8 cellular contexts compared by ENCODE assay signal in genomic region chr4:24770111-24770584, GRCh38. TPM values are rescaled to one million over a fixed set of nuclear protein-coding genes. Genes with fewer than 3 reads are reported as not detected.
DNase-seq lines count a peak whose midpoint lies in the region; ATAC-seq and TF ChIP-seq lines count a peak whose summit lies in the region.

No MANE protein-coding gene starts in this region.

- peak; percentile 59 for ATAC-seq in GM18867 (IDR thresholded peaks at IDR 0.05; ENCODE audit: unreplicated experiment)
- ATAC-seq in HG02610 (IDR thresholded peaks at IDR 0.05; ENCODE audit: unreplicated experiment) = peak; percentile 74
- ATAC-seq in naive thymus-derived CD4-positive, alpha-beta T cell = no peak

- peaks cover 6% of the 10 kb centered on the region for H3K9me3 Mint-ChIP-seq in Caco-2 (ENCODE audit: unreplicated experiment)
- peaks cover 0 to 11% (median 0%) of the 10 kb centered on the region in 11 donors for H3K9me3 Mint-ChIP-seq in naive thymus-derived CD4-positive, alpha-beta T cell

- POLR2A ChIA-PET in Caco-2 (lab: Charles Lee) = no interaction called here
- POLR2A ChIA-PET in naive thymus-derived CD4-positive, alpha-beta T cell (lab: Charles Lee) = no interaction called here

- TF ChIP-seq CTCF in Caco-2 (IDR thresholded peaks at IDR 0.05; ENCODE audit: insufficient read depth in 1 of 2, low read depth in 1 of 2, low read length in 1 of 2, severe bottlenecking in 1 of 2, unreplicated experiment in 1 of 2) = no peak

- H3K27ac ChIP-seq in naive thymus-derived CD4-positive, alpha-beta T cell (ENCODE audit: low read depth, low read length) = no peak overlapping the region

- no peaks in the 10 kb centered on the region for H3K36me3 ChIP-seq in Caco-2 (ENCODE audit: control insufficient read depth, insufficient read depth, low read length)
- H3K36me3 ChIP-seq in naive thymus-derived CD4-positive, alpha-beta T cell (ENCODE audit: control insufficient read depth in 2 of 3, insufficient read depth in 3 of 3, low read length in 3 of 3) = no peaks in the 10 kb centered on the region

- H3K4me1 ChIP-seq in Caco-2 = no peaks in the 10 kb centered on the region
- H3K4me1 ChIP-seq in naive thymus-derived CD4-positive, alpha-beta T cell (ENCODE audit: control insufficient read depth in 2 of 2, insufficient read depth in 2 of 2, low read length in 2 of 2) = no peaks in the 10 kb centered on the region

- H3K27me3 Mint-ChIP-seq in Caco-2 (ENCODE audit: insufficient read depth, unreplicated experiment) = no peaks in the 10 kb centered on the region
- H3K27me3 Mint-ChIP-seq in naive thymus-derived CD4-positive, alpha-beta T cell = peaks cover 0 to 11% (median 4%) of the 10 kb centered on the region in 5 donors

- no peak overlapping the region for H3K4me3 Mint-ChIP-seq in Caco-2 (ENCODE audit: unreplicated experiment)
- no peak overlapping the region for H3K4me3 Mint-ChIP-seq in naive thymus-derived CD4-positive, alpha-beta T cell

- DNase-seq in NCI-H226 (peak; percentile 33), foreskin melanocyte (peak; percentile 62), SKM-1 (lab: John Stamatoyannopoulos, UW; ENCODE audit: unreplicated experiment) (no peak), Caco-2 (no peak)
- DNase-seq in activated CD4-positive, CD25-positive, alpha-beta regulatory T cell (lab: John Stamatoyannopoulos, UW) = no peak
- no peak for DNase-seq in naive thymus-derived CD4-positive, alpha-beta T cell

- H3K36me3 Mint-ChIP-seq in Caco-2 (ENCODE audit: insufficient read depth, unreplicated experiment) = no peaks in the 10 kb centered on the region
- H3K36me3 Mint-ChIP-seq in naive thymus-derived CD4-positive, alpha-beta T cell = no peaks in the 10 kb centered on the region

- CTCF ChIA-PET in Caco-2 (lab: Charles Lee) = no interaction called here
- CTCF ChIA-PET in naive thymus-derived CD4-positive, alpha-beta T cell (lab: Charles Lee) = no interaction called here

- BruUV-seq in Caco-2 (replicated peaks; lab: Mats Ljungman, UMichigan) = no TSS peak

- no peaks in the 10 kb centered on the region for H3K9me3 ChIP-seq in Caco-2
- H3K9me3 ChIP-seq in naive thymus-derived CD4-positive, alpha-beta T cell (ENCODE audit: control insufficient read depth in 2 of 3, low read length in 3 of 3) = no peaks in the 10 kb centered on the region

- no peaks in the 10 kb centered on the region for H3K4me1 Mint-ChIP-seq in Caco-2 (ENCODE audit: low read depth, unreplicated experiment)
- peaks cover 0 to 5% (median 0%) of the 10 kb centered on the region in 7 donors for H3K4me1 Mint-ChIP-seq in naive thymus-derived CD4-positive, alpha-beta T cell

- no peaks in the 10 kb centered on the region for H3K27me3 ChIP-seq in Caco-2 (replicated peaks; ENCODE audit: control insufficient read depth, insufficient read depth, low read length)
- H3K27me3 ChIP-seq in naive thymus-derived CD4-positive, alpha-beta T cell (ENCODE audit: control insufficient read depth in 2 of 2, insufficient read depth in 2 of 2, low read length in 2 of 2) = no peaks in the 10 kb centered on the region

- intact Hi-C loops in Caco-2 (cut with micrococcal nuclease; ENCODE audit: unreplicated experiment) = no loop called here
- intact Hi-C loops in naive thymus-derived CD4-positive, alpha-beta T cell (cut with micrococcal nuclease) = no loop called here

- H3K27ac Mint-ChIP-seq in Caco-2 (ENCODE audit: unreplicated experiment) = no peak overlapping the region
- H3K27ac Mint-ChIP-seq in naive thymus-derived CD4-positive, alpha-beta T cell = peak overlapping the region in 1 of 9 donors; percentile 6

- no peak overlapping the region for H3K4me3 ChIP-seq in Caco-2 (ENCODE audit: low read depth, low read length)
- H3K4me3 ChIP-seq in naive thymus-derived CD4-positive, alpha-beta T cell (ENCODE audit: low read length) = no peak overlapping the region

RNA-seq across cellular contexts. Expression of gene SOD3, which starts 25.2 kb away (rescaled TPM):
- 3.8 and 6.6 TPM in 2 replicates for total RNA-seq in Caco-2 (2022)
- not detected for total RNA-seq in naive thymus-derived CD4-positive, alpha-beta T cell
- not detected for polyA plus RNA-seq in naive thymus-derived CD4-positive, alpha-beta T cell

Comparison
In these comparisons a context has a peak if more than half of its experiments do, and no peak if none do; other contexts are left out.
1. DNase-seq: peak in NCI-H226 (single experiment) and foreskin melanocyte (single experiment); none in SKM-1 (single experiment), activated CD4-positive, CD25-positive, alpha-beta regulatory T cell (0 of 4), Caco-2 (0 of 2) and naive thymus-derived CD4-positive, alpha-beta T cell (0 of 9).